Comparison of ENCODE assay signal across 8 cellular contexts in genomic region chr6:159729598-159729997, GRCh38. TPM values are rescaled to one million over a fixed set of nuclear protein-coding genes. Genes with fewer than 3 reads are reported as not detected.
DNase-seq lines count a peak whose midpoint lies in the region; ATAC-seq and TF ChIP-seq lines count a peak whose summit lies in the region.

No MANE protein-coding gene starts in this region.

- TF ChIP-seq CTCF in 22Rv1 (IDR thresholded peaks at IDR 0.05) (no peak), spleen (IDR thresholded peaks at IDR 0.05 in 8 of 11, conservative IDR thresholded peaks at IDR 0.05 in 3 of 11) (no peak)

- WGBS in spleen, 5 donors: 24 to 33% (median 31%) methylated on average over 4 of the region's 4 CpGs

- ATAC-seq in GM18858 (IDR thresholded peaks at IDR 0.05; ENCODE audit: unreplicated experiment): peak; percentile 24
- ATAC-seq in HG03571 (IDR thresholded peaks at IDR 0.05; ENCODE audit: unreplicated experiment): no peak

- TF ChIP-seq POLR2A in spleen (IDR thresholded peaks at IDR 0.05): no peak

- DNase-seq in SJCRH30 (peak in 1 of 2 experiments; percentile 22), fibroblast of peridontal ligament (ENCODE audit: extremely low read depth) (peak; percentile 27), spleen (no peak), T1000 (lab: John Stamatoyannopoulos, UW) (no peak), NCI-H2171 treated with DMSO at 0.1 percent for 48 hours (lab: John Stamatoyannopoulos, UW) (no peak)

- H3K9me3 ChIP-seq in SJCRH30 (replicated peaks): no peaks in the 10 kb centered on the region
- no peaks in the 10 kb centered on the region for H3K9me3 ChIP-seq in spleen

- H3K27ac ChIP-seq in 22Rv1 (0 out of 2 replicates have a peak overlapping the region, but pooled peaks have one; percentile 94), SJCRH30 (no peak overlapping the region), spleen (peak overlapping the region in 5 of 8 donors; percentile 19 to 100 (median 100))

- H3K27me3 ChIP-seq in SJCRH30: no peaks in the 10 kb centered on the region
- H3K27me3 ChIP-seq in spleen (replicated peaks in 1 of 7): no peaks in the 10 kb centered on the region

- H3K4me1 ChIP-seq in SJCRH30 (peaks cover 4% of the 10 kb centered on the region; the same call in 1 of the 2 replicates), spleen (peaks cover 38 to 84% (median 79%) of the 10 kb centered on the region in 6 donors)

- H3K36me3 ChIP-seq in SJCRH30 (peaks cover 30% of the 10 kb centered on the region), spleen (peaks cover 0 to 18% (median 0%) of the 10 kb centered on the region in 6 donors)

- H3K4me3 ChIP-seq in SJCRH30: peak overlapping the region; percentile 97
- peak overlapping the region in 7 of 8 donors; percentile 0 to 94 (median 70) for H3K4me3 ChIP-seq in spleen

- intact Hi-C loops in spleen (cut with DNase I; ENCODE audit: low total_unique reads): loop anchor here (5.0 kb wide), 2 partner anchors 33 to 37 kb away; partner anchors contain the start of genes ACAT2 and SOD2

RNA-seq across cellular contexts. Expression of gene WTAP, which starts 2.3 kb away (rescaled TPM):
- total RNA-seq in SJCRH30 (2014; rRNA removed; shearing (Covaris generic)): 183 and 196 TPM in 2 replicates
- total RNA-seq in spleen: 100 to 1,000 TPM in 6 of 7 donors, 10 to 100 TPM in 1; 97.9 to 121 (median 115) TPM
- 100 to 1,000 TPM in 1 of 3 donors, 10 to 100 TPM in 2; 71.6 to 149 (median 78.6) TPM for polyA plus RNA-seq in spleen

RNA-seq across cellular contexts. Expression of gene ACAT2, which starts 32.2 kb away (rescaled TPM):
- 78.8 and 88.6 TPM in 2 replicates for total RNA-seq in SJCRH30 (2014; rRNA removed; shearing (Covaris generic))
- 10 to 100 TPM in 4 of 7 donors, 1 to 10 TPM in 3; 6.0 to 17.4 (median 13.6) TPM for total RNA-seq in spleen
- polyA plus RNA-seq in spleen: 10 to 100 TPM; 12.7 to 14.9 (median 14.5) TPM

RNA-seq across cellular contexts. Expression of gene SOD2, which starts 36.6 kb away (rescaled TPM):
- total RNA-seq in SJCRH30 (2014; rRNA removed; shearing (Covaris generic)): 123 and 137 TPM in 2 replicates
- 100 to 1,000 TPM; 163 to 463 (median 267) TPM for total RNA-seq in spleen
- polyA plus RNA-seq in spleen: 100 to 1,000 TPM in 1 of 3 donors, 10 to 100 TPM in 2; 60.3 to 169 (median 83.2) TPM

RNA-seq across cellular contexts. Expression of gene TCP1, which starts 59.8 kb away (rescaled TPM):
- 519 and 538 TPM in 2 replicates for total RNA-seq in SJCRH30 (2014; rRNA removed; shearing (Covaris generic))
- total RNA-seq in spleen: 100 to 1,000 TPM in 6 of 7 donors, 10 to 100 TPM in 1; 94.1 to 136 (median 119) TPM
- 10 to 100 TPM; 74.3 to 78.9 (median 76.3) TPM for polyA plus RNA-seq in spleen
